Comparison of ENCODE assay signal across 8 cellular contexts in the genomic region with DNA sequence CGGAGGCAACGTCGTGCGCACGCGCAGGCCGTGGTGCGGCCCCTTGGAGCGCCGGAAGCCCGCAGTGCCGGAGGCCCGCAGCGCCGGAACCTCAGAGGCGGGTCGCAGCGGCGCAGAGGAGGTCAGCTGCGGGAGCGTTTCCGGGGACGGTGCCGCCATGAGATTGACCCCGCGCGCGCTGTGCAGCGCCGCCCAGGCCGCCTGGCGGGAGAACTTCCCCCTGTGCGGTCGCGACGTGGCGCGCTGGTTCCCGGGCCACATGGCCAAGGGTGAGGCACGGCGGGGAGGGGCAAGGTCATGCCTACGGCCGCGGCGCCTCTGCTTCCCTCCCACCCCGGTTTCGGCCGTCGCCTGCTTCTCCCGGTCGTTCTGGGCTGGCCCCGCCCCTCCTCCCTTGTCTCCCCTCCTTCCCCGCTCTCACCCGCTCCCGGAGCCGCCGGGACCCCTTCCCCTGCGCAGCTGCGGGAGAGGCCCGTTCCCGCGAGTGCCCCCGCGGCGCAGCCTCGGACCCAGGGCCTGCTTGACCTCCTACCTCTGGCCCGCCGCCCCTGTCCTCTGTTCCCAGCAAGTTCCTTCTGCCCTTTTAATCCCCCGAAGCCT. TPM values are rescaled to one million over a fixed set of nuclear protein-coding genes. Genes with fewer than 3 reads are reported as not detected.
A peak's percentile ranks its signal among the peaks of the same experiment; 100 is the strongest.
DNase-seq lines count a peak whose midpoint lies in the region; ATAC-seq and TF ChIP-seq lines count a peak whose summit lies in the region.

A gene with protein sequence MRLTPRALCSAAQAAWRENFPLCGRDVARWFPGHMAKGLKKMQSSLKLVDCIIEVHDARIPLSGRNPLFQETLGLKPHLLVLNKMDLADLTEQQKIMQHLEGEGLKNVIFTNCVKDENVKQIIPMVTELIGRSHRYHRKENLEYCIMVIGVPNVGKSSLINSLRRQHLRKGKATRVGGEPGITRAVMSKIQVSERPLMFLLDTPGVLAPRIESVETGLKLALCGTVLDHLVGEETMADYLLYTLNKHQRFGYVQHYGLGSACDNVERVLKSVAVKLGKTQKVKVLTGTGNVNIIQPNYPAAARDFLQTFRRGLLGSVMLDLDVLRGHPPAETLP (plus strand): TSS at position 94 of the 600 bp plus-strand sequence. CDS start 64 bp downstream, at position 158.

- H3K9me3 Mint-ChIP-seq in activated CD8-positive, alpha-beta T cell treated with anti-CD3 and anti-CD28 coated beads for 36 hours = no peaks in the 10 kb centered on the region

- H3K4me3 ChIP-seq in lung = peak within 1 kb of the TSS; percentile 77

- 0 to 1% methylated on average over 46 to 69 of the region's 69 CpGs for WGBS in lung, 2 donors

- peak within 1 kb of the TSS; percentile 85 to 88 for H3K27ac ChIP-seq in lung (ENCODE audit: low read depth in 1 of 2, low read length in 1 of 2)

- H3K36me3 ChIP-seq in lung (ENCODE audit: control insufficient read depth in 2 of 2, insufficient read depth in 2 of 2, low read length in 2 of 2) = peaks cover 3 to 21% of the 10 kb centered on the region in 2 donors

- DNase-seq in CD1c-positive myeloid dendritic cell (ENCODE audit: extremely low spot score) (peak; percentile 97), NCI-H82 treated with DMSO at 0.1 percent for 48 hours (lab: John Stamatoyannopoulos, UW; ENCODE audit: unreplicated experiment) (peak; percentile 61), lung (ENCODE audit: low spot score) (peak; percentile 95)
- peak; percentile 92 for DNase-seq in activated CD8-positive, alpha-beta T cell treated with anti-CD3 and anti-CD28 coated beads for 36 hours
- peak; percentile 90 for DNase-seq in effector CD4-positive, alpha-beta T cell
- DNase-seq in stimulated activated CD4-positive, alpha-beta T cell treated with anti-CD3 and anti-CD28 coated beads, TNF-alpha, amount 100 ng/mL, for 48 hours (ENCODE audit: low read depth in 3 of 3) = peak; percentile 89 to 96 (median 91)

- peaks cover 0 to 8% of the 10 kb centered on the region in 2 donors for H3K4me1 ChIP-seq in lung (ENCODE audit: control insufficient read depth in 2 of 2, insufficient read depth in 2 of 2, low read length in 2 of 2)

- CTCF ChIA-PET in activated CD8-positive, alpha-beta T cell treated with anti-CD3 and anti-CD28 coated beads for 36 hours (lab: Charles Lee) = interaction anchor here (1.3 kb wide), 1 partner anchor 65 kb away, joined by 3 read pairs; no protein-coding TSS in a partner anchor

- no peak for TF ChIP-seq CTCF in activated CD8-positive, alpha-beta T cell treated with anti-CD3 and anti-CD28 coated beads for 36 hours (IDR thresholded peaks at IDR 0.05)
- TF ChIP-seq CTCF in lung (IDR thresholded peaks at IDR 0.05; ENCODE audit: control extremely low read depth, extremely low read depth) = no peak

- H3K4me1 Mint-ChIP-seq in activated CD8-positive, alpha-beta T cell treated with anti-CD3 and anti-CD28 coated beads for 36 hours (ENCODE audit: low read depth) = peaks cover 50% of the 10 kb centered on the region

- H3K36me3 Mint-ChIP-seq in activated CD8-positive, alpha-beta T cell treated with anti-CD3 and anti-CD28 coated beads for 36 hours (ENCODE audit: low read depth) = peaks cover 35% of the 10 kb centered on the region

- H3K9me3 ChIP-seq in lung (ENCODE audit: control insufficient read depth in 2 of 2, insufficient read depth in 1 of 2, low read length in 1 of 2) = no peaks in the 10 kb centered on the region

- ATAC-seq in GM19328 (IDR thresholded peaks at IDR 0.05; ENCODE audit: unreplicated experiment) (peak; percentile 69), HG03469 (IDR thresholded peaks at IDR 0.05; ENCODE audit: unreplicated experiment) (peak; percentile 44), lung (ENCODE audit: insufficient read depth, low FRiP score) (peak; percentile 96)
- peak; percentile 74 for ATAC-seq in activated CD8-positive, alpha-beta T cell treated with anti-CD3 and anti-CD28 coated beads for 36 hours

- intact Hi-C loops in activated CD8-positive, alpha-beta T cell treated with anti-CD3 and anti-CD28 coated beads for 36 hours (cut with micrococcal nuclease) = loop anchor here (5.0 kb wide), 1 partner anchor 67 kb away; no protein-coding TSS in a partner anchor

- no peaks in the 10 kb centered on the region for H3K27me3 ChIP-seq in lung (ENCODE audit: control insufficient read depth, insufficient read depth)

- POLR2A ChIA-PET in activated CD8-positive, alpha-beta T cell treated with anti-CD3 and anti-CD28 coated beads for 36 hours (lab: Charles Lee) = interaction anchor here (1.0 to 1.7 kb wide), 3 partner anchors 8 to 197 kb away, joined by 3 to 4 read pairs (median 4); no protein-coding TSS in a partner anchor

- peak within 1 kb of the TSS; percentile 92 for H3K27ac Mint-ChIP-seq in activated CD8-positive, alpha-beta T cell treated with anti-CD3 and anti-CD28 coated beads for 36 hours

- H3K27me3 Mint-ChIP-seq in activated CD8-positive, alpha-beta T cell treated with anti-CD3 and anti-CD28 coated beads for 36 hours = no peaks in the 10 kb centered on the region

- H3K4me3 Mint-ChIP-seq in activated CD8-positive, alpha-beta T cell treated with anti-CD3 and anti-CD28 coated beads for 36 hours = peak within 1 kb of the TSS; percentile 88

RNA-seq across cellular contexts. Expression of the gene that starts here (rescaled TPM):
- total RNA-seq in activated CD8-positive, alpha-beta T cell treated with anti-CD3 and anti-CD28 coated beads for 36 hours = 10 to 100 TPM; 45.7 to 48.9 TPM
- 10 to 100 TPM; 36.4 to 51.8 TPM for total RNA-seq in lung
- 10 to 100 TPM; 44.4 to 44.7 TPM for polyA plus RNA-seq in lung

Comparison
In these comparisons a context has a peak if more than half of its experiments do, and no peak if none do; other contexts are left out.
1. Peak in every context shown above with its lines: DNase-seq, ATAC-seq, H3K4me3 ChIP-seq and H3K27ac ChIP-seq.
2. ATAC-seq: peak in every context shown above with its lines; median percentile 96 in lung; 74 in activated CD8-positive, alpha-beta T cell treated with anti-CD3 and anti-CD28 coated beads for 36 hours; 69 in GM19328; 44 in HG03469.